ENCODE assay signal across 28 cellular contexts in the genomic region with DNA sequence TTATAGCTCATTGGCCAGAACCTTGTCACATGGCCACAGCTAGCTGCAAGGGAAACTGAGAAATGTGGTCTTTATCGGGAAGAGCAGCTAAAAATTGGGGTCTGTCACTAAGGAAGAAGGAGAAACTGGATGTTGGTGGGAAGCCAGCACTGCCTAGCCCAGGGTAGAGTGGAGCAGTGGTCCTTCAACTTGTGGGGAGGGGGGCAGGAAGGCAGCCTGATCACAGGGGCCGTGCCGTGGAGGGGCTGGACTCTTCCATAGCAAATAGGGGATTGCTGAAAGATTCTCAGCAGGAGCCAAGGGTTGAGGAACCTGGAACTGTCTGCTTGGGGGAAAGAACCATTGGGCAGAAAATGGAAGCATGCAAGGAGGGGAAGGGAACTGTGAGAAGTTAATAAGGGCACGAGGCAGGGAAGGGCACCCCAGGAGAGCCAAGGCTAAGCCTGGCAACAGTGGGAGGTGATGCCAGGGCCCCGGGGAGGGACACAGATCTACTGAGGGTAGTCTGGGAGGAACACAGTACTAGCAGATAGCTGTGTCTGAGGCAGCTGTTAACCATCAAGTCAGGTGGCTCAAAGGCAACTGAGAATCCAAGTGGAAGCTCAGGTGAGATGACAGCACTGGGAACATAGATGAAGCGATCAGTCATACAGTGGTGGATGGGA. TPM values are rescaled to one million over a fixed set of nuclear protein-coding genes. Genes with fewer than 3 reads are reported as not detected.
DNase-seq lines count a peak whose midpoint lies in the region; ATAC-seq and TF ChIP-seq lines count a peak whose summit lies in the region.
"Had no signal": no experiment of that assay in that cellular context is flagged by ENCODE, and none has a peak within 500 bp of the region (broad histone marks: within the 10 kb centered on the region; RNA-seq: fewer than 3 reads in every experiment).

No MANE protein-coding gene starts in this region.

- no peaks in the 10 kb centered on the region for H3K36me3 ChIP-seq in endodermal cell (ENCODE audit: control insufficient read depth, insufficient read depth, low read length)
- no peaks in the 10 kb centered on the region for H3K36me3 ChIP-seq in esophagus muscularis mucosa
- H3K36me3 ChIP-seq: BLaER1 treated with 17β-estradiol and CSF1 and Interleukin-3, amounts not matched to agents 10 nM and 100 nM had no signal

- no peak for TF ChIP-seq EP300 in esophagus muscularis mucosa (IDR thresholded peaks at IDR 0.05)

- no peak overlapping the region for H3K27ac ChIP-seq in endodermal cell (ENCODE audit: low read depth, low read length)
- H3K27ac ChIP-seq in esophagus muscularis mucosa (replicated peaks in 1 of 4) = no peak overlapping the region
- H3K27ac ChIP-seq: 22Rv1; BLaER1 treated with 17β-estradiol and CSF1 and Interleukin-3, amounts not matched to agents 10 nM and 100 nM; RWPE1 had no signal

- H3K36me3 Mint-ChIP-seq in activated CD4-positive, alpha-beta T cell treated with anti-CD3 and anti-CD28 coated beads for 36 hours (ENCODE audit: low read depth) = no peaks in the 10 kb centered on the region
- H3K36me3 Mint-ChIP-seq in activated naive CD8-positive, alpha-beta T cell treated with anti-CD3 and anti-CD28 coated beads, Interleukin-2, amount 10 ng/mL, durations not matched to agents 7 days and 5 days = no peaks in the 10 kb centered on the region
- H3K36me3 Mint-ChIP-seq in activated naive CD8-positive, alpha-beta T cell treated with anti-CD3 and anti-CD28 coated beads for 36 hours = no peaks in the 10 kb centered on the region
- no peaks in the 10 kb centered on the region for H3K36me3 Mint-ChIP-seq in endodermal cell (ENCODE audit: low read depth)
- no peaks in the 10 kb centered on the region for H3K36me3 Mint-ChIP-seq in type B pancreatic cell
- H3K36me3 Mint-ChIP-seq: CD4-positive, alpha-beta memory T cell had no signal

- H3K9me3 ChIP-seq in endodermal cell (ENCODE audit: control insufficient read depth, low read length) = no peaks in the 10 kb centered on the region
- no peaks in the 10 kb centered on the region for H3K9me3 ChIP-seq in esophagus muscularis mucosa
- H3K9me3 ChIP-seq: Caco-2 had no signal

- peaks cover 3% of the 10 kb centered on the region for H3K9me3 Mint-ChIP-seq in activated CD4-positive, alpha-beta T cell treated with anti-CD3 and anti-CD28 coated beads for 36 hours (ENCODE audit: low read depth)
- H3K9me3 Mint-ChIP-seq in activated naive CD8-positive, alpha-beta T cell treated with anti-CD3 and anti-CD28 coated beads, Interleukin-2, amount 10 ng/mL, durations not matched to agents 7 days and 5 days = peaks cover 4% of the 10 kb centered on the region
- H3K9me3 Mint-ChIP-seq in activated naive CD8-positive, alpha-beta T cell treated with anti-CD3 and anti-CD28 coated beads for 36 hours = no peaks in the 10 kb centered on the region
- H3K9me3 Mint-ChIP-seq in endodermal cell (peaks cover 1% of the 10 kb centered on the region), type B pancreatic cell (no peaks in the 10 kb centered on the region)
- H3K9me3 Mint-ChIP-seq: H9 had no signal

- no peak overlapping the region for H3K4me3 Mint-ChIP-seq in activated CD4-positive, alpha-beta T cell treated with anti-CD3 and anti-CD28 coated beads for 36 hours
- no peak overlapping the region for H3K4me3 Mint-ChIP-seq in activated naive CD8-positive, alpha-beta T cell treated with anti-CD3 and anti-CD28 coated beads, Interleukin-2, amount 10 ng/mL, durations not matched to agents 7 days and 5 days
- no peak overlapping the region for H3K4me3 Mint-ChIP-seq in activated naive CD8-positive, alpha-beta T cell treated with anti-CD3 and anti-CD28 coated beads for 36 hours
- no peak overlapping the region for H3K4me3 Mint-ChIP-seq in endodermal cell
- H3K4me3 Mint-ChIP-seq in type B pancreatic cell = no peak overlapping the region
- H3K4me3 Mint-ChIP-seq: CD4-positive, alpha-beta memory T cell; H9; HFFc6 had no signal

- no peaks in the 10 kb centered on the region for H3K4me1 ChIP-seq in endodermal cell (ENCODE audit: control insufficient read depth, insufficient read depth, low read length)
- H3K4me1 ChIP-seq in esophagus muscularis mucosa = peaks cover 8 to 23% (median 20%) of the 10 kb centered on the region in 4 donors

- no peak for ATAC-seq in activated CD4-positive, alpha-beta T cell treated with anti-CD3 and anti-CD28 coated beads for 36 hours
- no peak for ATAC-seq in activated naive CD8-positive, alpha-beta T cell treated with anti-CD3 and anti-CD28 coated beads, Interleukin-2, amount 10 ng/mL, durations not matched to agents 7 days and 5 days (ENCODE audit: low read depth)
- ATAC-seq in HG03520 (IDR thresholded peaks at IDR 0.05; ENCODE audit: unreplicated experiment) = no peak
- ATAC-seq: HepG2 had no signal

- H3K9ac ChIP-seq in endodermal cell (ENCODE audit: extremely low read depth, low read length, poor library complexity, severe bottlenecking) = no peak overlapping the region
- H3K9ac ChIP-seq: BLaER1 treated with 17β-estradiol and CSF1 and Interleukin-3, amounts not matched to agents 10 nM and 100 nM had no signal

- POLR2A ChIA-PET in activated CD4-positive, alpha-beta T cell treated with anti-CD3 and anti-CD28 coated beads for 36 hours (lab: Charles Lee) = interaction anchor here (0.6 to 1.2 kb wide), 3 partner anchors 16 to 104 kb away, joined by 3 to 6 read pairs (median 3); no protein-coding TSS in a partner anchor
- POLR2A ChIA-PET in activated naive CD8-positive, alpha-beta T cell treated with anti-CD3 and anti-CD28 coated beads, Interleukin-2, amount 10 ng/mL, durations not matched to agents 7 days and 5 days (lab: Charles Lee) = interaction anchor here (1.2 to 2.3 kb wide), 2 partner anchors 27 to 43 kb away, joined by 3 to 8 read pairs; no protein-coding TSS in a partner anchor

- DNase-seq in activated CD4-positive, alpha-beta T cell treated with anti-CD3 and anti-CD28 coated beads for 36 hours = no peak
- DNase-seq in activated CD4-positive, alpha-beta T cell treated with anti-CD3 and anti-CD28 coated beads for 1 hour = no peak
- peak; percentile 10 for DNase-seq in activated naive CD8-positive, alpha-beta T cell treated with anti-CD3 and anti-CD28 coated beads, Interleukin-2, amount 10 ng/mL, durations not matched to agents 7 days and 5 days
- DNase-seq in activated naive CD8-positive, alpha-beta T cell treated with anti-CD3 and anti-CD28 coated beads for 36 hours = no peak
- DNase-seq in endodermal cell = peak; percentile 26
- peak; percentile 45 for DNase-seq in type B pancreatic cell (ENCODE audit: extremely low spot score, unreplicated experiment)
- DNase-seq in esophagus muscularis mucosa (ENCODE audit: extremely low spot score) = no peak
- DNase-seq: ACHN; Caco-2; CD4-positive, alpha-beta memory T cell; DMS 273 treated with DMSO at 0.1 percent for 48 hours; DND-41; H9; HFFc6; MV-4-11; NCI-H1105 treated with DMSO at 0.1 percent for 48 hours; NCI-H2029 treated with DMSO at 0.1 percent for 48 hours; NCI-H2171; NCI-H345; NCI-H524; NCI-H774; NK-92 treated with Interleukin-12 subunit alpha and Interleukin-12 subunit beta, amount 100 ng/mL, for 24 hours; SHP77 treated with DMSO at 0.1 percent for 48 hours had no signal

- peak overlapping the region; percentile 55 for H3K27ac Mint-ChIP-seq in activated CD4-positive, alpha-beta T cell treated with anti-CD3 and anti-CD28 coated beads for 36 hours
- no peak overlapping the region for H3K27ac Mint-ChIP-seq in activated naive CD8-positive, alpha-beta T cell treated with anti-CD3 and anti-CD28 coated beads, Interleukin-2, amount 10 ng/mL, durations not matched to agents 7 days and 5 days
- H3K27ac Mint-ChIP-seq in activated naive CD8-positive, alpha-beta T cell treated with anti-CD3 and anti-CD28 coated beads for 36 hours = no peak overlapping the region
- H3K27ac Mint-ChIP-seq in endodermal cell (no peak overlapping the region), type B pancreatic cell (no peak overlapping the region)
- H3K27ac Mint-ChIP-seq: HFFc6 had no signal

- TF ChIP-seq CTCF in endodermal cell (conservative IDR thresholded peaks at IDR 0.05) (no peak), type B pancreatic cell (conservative IDR thresholded peaks at IDR 0.05) (no peak), esophagus muscularis mucosa (IDR thresholded peaks at IDR 0.05) (no peak)

- H3K4me1 Mint-ChIP-seq in activated CD4-positive, alpha-beta T cell treated with anti-CD3 and anti-CD28 coated beads for 36 hours = peaks cover 18% of the 10 kb centered on the region
- H3K4me1 Mint-ChIP-seq in activated naive CD8-positive, alpha-beta T cell treated with anti-CD3 and anti-CD28 coated beads, Interleukin-2, amount 10 ng/mL, durations not matched to agents 7 days and 5 days = peaks cover 17% of the 10 kb centered on the region
- peaks cover 10% of the 10 kb centered on the region for H3K4me1 Mint-ChIP-seq in activated naive CD8-positive, alpha-beta T cell treated with anti-CD3 and anti-CD28 coated beads for 36 hours
- H3K4me1 Mint-ChIP-seq in endodermal cell = no peaks in the 10 kb centered on the region
- H3K4me1 Mint-ChIP-seq in type B pancreatic cell (ENCODE audit: unreplicated experiment) = peaks cover 8% of the 10 kb centered on the region

- CTCF ChIA-PET in activated CD4-positive, alpha-beta T cell treated with anti-CD3 and anti-CD28 coated beads for 36 hours (lab: Charles Lee) = interaction anchor here (0.6 to 9.5 kb wide), 15 partner anchors 8 to 308 kb away, joined by 3 to 128 read pairs (median 7); no protein-coding TSS in a partner anchor

- peaks cover 6% of the 10 kb centered on the region for H3K27me3 ChIP-seq in endodermal cell (ENCODE audit: control insufficient read depth, insufficient read depth, low read length, poor library complexity, severe bottlenecking)
- no peaks in the 10 kb centered on the region for H3K27me3 ChIP-seq in esophagus muscularis mucosa

- 82 to 87% methylated on average over 4 to 6 of the region's 6 CpGs for WGBS in endodermal cell (ENCODE audit: insufficient coverage in 1 of 2, insufficient read length in 1 of 2), 2 experiments
- WGBS in esophagus muscularis mucosa = 72% methylated on average over 6 of the region's 6 CpGs

- H3K4me3 ChIP-seq in endodermal cell (ENCODE audit: low read length) (no peak overlapping the region), esophagus muscularis mucosa (no peak overlapping the region)
- H3K4me3 ChIP-seq: BLaER1 treated with 17β-estradiol and CSF1 and Interleukin-3, amounts not matched to agents 10 nM and 100 nM had no signal

- intact Hi-C loops in activated CD4-positive, alpha-beta T cell treated with anti-CD3 and anti-CD28 coated beads for 36 hours (cut with DNase I, micrococcal nuclease) = no loop called here
- intact Hi-C loops in esophagus muscularis mucosa (cut with DNase I) = loop anchor here (5.0 kb wide), 1 partner anchor 41 kb away; no protein-coding TSS in a partner anchor

- H3K27me3 Mint-ChIP-seq in activated CD4-positive, alpha-beta T cell treated with anti-CD3 and anti-CD28 coated beads for 36 hours = peaks cover 12% of the 10 kb centered on the region
- H3K27me3 Mint-ChIP-seq in activated naive CD8-positive, alpha-beta T cell treated with anti-CD3 and anti-CD28 coated beads, Interleukin-2, amount 10 ng/mL, durations not matched to agents 7 days and 5 days = peaks cover 9% of the 10 kb centered on the region
- H3K27me3 Mint-ChIP-seq in activated naive CD8-positive, alpha-beta T cell treated with anti-CD3 and anti-CD28 coated beads for 36 hours = peaks cover 14% of the 10 kb centered on the region
- H3K27me3 Mint-ChIP-seq in endodermal cell (ENCODE audit: insufficient read depth) (peaks cover 41% of the 10 kb centered on the region), type B pancreatic cell (peaks cover 23% of the 10 kb centered on the region)

- no peak for TF ChIP-seq POLR2A in esophagus muscularis mucosa (IDR thresholded peaks at IDR 0.05; ENCODE audit: low read depth)

RNA-seq across cellular contexts. Expression of a gene that starts 5.9 kb away (rescaled TPM):
- under 1 TPM; 0.33 to 0.41 TPM for total RNA-seq in activated CD4-positive, alpha-beta T cell treated with anti-CD3 and anti-CD28 coated beads for 36 hours
- under 1 TPM in 1 of 2 experiments, not detected in 1; 0.17 TPM for total RNA-seq in activated naive CD8-positive, alpha-beta T cell treated with anti-CD3 and anti-CD28 coated beads, Interleukin-2, amount 10 ng/mL, durations not matched to agents 7 days and 5 days
- total RNA-seq in activated naive CD8-positive, alpha-beta T cell treated with anti-CD3 and anti-CD28 coated beads for 36 hours = under 1 TPM in 1 of 2 experiments, not detected in 1; 0.16 TPM
- not detected for total RNA-seq in endodermal cell
- not detected for polyA plus RNA-seq in endodermal cell (2013, experiment 1 of 2)
- not detected for polyA plus RNA-seq in endodermal cell (2013, experiment 2 of 2)
- 1.1 and 2.5 TPM in 2 replicates for total RNA-seq in type B pancreatic cell (ENCODE audit: low replicate concordance)
- total RNA-seq in esophagus muscularis mucosa = not detected
- total RNA-seq: H9, HFFc6 had no signal
- polyA plus RNA-seq: CD4-positive, alpha-beta memory T cell had no signal

RNA-seq across cellular contexts. Expression of a gene that starts 25.5 kb away (rescaled TPM):
- 100 to 1,000 TPM; 179 to 191 TPM for total RNA-seq in activated CD4-positive, alpha-beta T cell treated with anti-CD3 and anti-CD28 coated beads for 36 hours
- 10 to 100 TPM; 62.1 to 62.8 TPM for total RNA-seq in activated naive CD8-positive, alpha-beta T cell treated with anti-CD3 and anti-CD28 coated beads, Interleukin-2, amount 10 ng/mL, durations not matched to agents 7 days and 5 days
- total RNA-seq in activated naive CD8-positive, alpha-beta T cell treated with anti-CD3 and anti-CD28 coated beads for 36 hours = 10 to 100 TPM; 59.5 to 61.7 TPM
- 1 to 10 TPM; 1.8 to 3.5 TPM for total RNA-seq in endodermal cell
- 6.4 TPM for polyA plus RNA-seq in endodermal cell (2013, experiment 1 of 2)
- polyA plus RNA-seq in endodermal cell (2013, experiment 2 of 2) = 6.9 TPM
- total RNA-seq in type B pancreatic cell (ENCODE audit: low replicate concordance) = 5.1 and 11.9 TPM in 2 replicates
- 100 to 1,000 TPM in 1 of 4 donors, 10 to 100 TPM in 3; 26.2 to 238 (median 70.7) TPM for total RNA-seq in esophagus muscularis mucosa

Comparison
In these comparisons a context has a peak if more than half of its experiments do, and no peak if none do; other contexts are left out.
1. DNase-seq: peak in activated naive CD8-positive, alpha-beta T cell treated with anti-CD3 and anti-CD28 coated beads, Interleukin-2, amount 10 ng/mL, durations not matched to agents 7 days and 5 days (single experiment), endodermal cell (single experiment) and type B pancreatic cell (single experiment); none in activated CD4-positive, alpha-beta T cell treated with anti-CD3 and anti-CD28 coated beads for 36 hours (single experiment), activated CD4-positive, alpha-beta T cell treated with anti-CD3 and anti-CD28 coated beads for 1 hour (single experiment), activated naive CD8-positive, alpha-beta T cell treated with anti-CD3 and anti-CD28 coated beads for 36 hours (single experiment) and esophagus muscularis mucosa (single experiment).